12 cellular contexts compared by ENCODE assay signal in the genomic region with DNA sequence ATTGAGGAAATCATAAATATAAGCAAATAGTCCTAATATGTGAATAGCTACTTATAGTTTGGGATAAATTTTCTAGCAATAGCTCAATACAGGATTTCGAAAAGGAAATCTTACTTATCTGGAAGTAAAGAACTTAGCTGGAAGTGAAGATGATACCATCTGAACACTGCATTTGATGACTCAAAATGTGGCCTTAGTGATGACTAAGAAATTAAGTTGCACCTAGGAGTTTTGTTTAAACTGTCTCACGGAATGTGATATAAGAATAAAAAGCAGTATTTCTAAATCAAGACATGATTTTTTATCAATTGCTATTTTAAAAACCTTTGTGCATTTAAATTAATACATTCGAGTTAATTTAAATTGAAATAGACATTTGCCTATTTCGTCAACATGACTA.
DNase-seq lines count a peak whose midpoint lies in the region; ATAC-seq and TF ChIP-seq lines count a peak whose summit lies in the region.
"Had no signal": no experiment of that assay in that cellular context is flagged by ENCODE, and none has a peak within 500 bp of the region (broad histone marks: within the 10 kb centered on the region; RNA-seq: fewer than 3 reads in every experiment).

No MANE protein-coding gene starts in this region.

- peaks cover 31% of the 10 kb centered on the region for H3F3A ChIP-seq in GM23248 (ENCODE audit: insufficient read depth)

- 41 to 42% methylated on average over 4 of the region's 4 CpGs for WGBS in GM23248 (ENCODE audit: low coverage in 1 of 2, low lambda C conversion rate in 2 of 2, missing lambda C conversion rate in 2 of 2), 2 experiments

- no peak overlapping the region for H3K9ac ChIP-seq in GM23248

- H3K4me2 ChIP-seq in GM23248 (ENCODE audit: unreplicated experiment): no peak overlapping the region
- H3K4me2 ChIP-seq in OCI-LY7 (ENCODE audit: low read length): no peak overlapping the region

- in situ Hi-C loops in GM23248 (cut with MboI): no loop called here

- TF ChIP-seq CTCF in foreskin keratinocyte (conservative IDR thresholded peaks at IDR 0.05): no peak
- TF ChIP-seq CTCF in OCI-LY7 (conservative IDR thresholded peaks at IDR 0.05; ENCODE audit: low read length): no peak

- peak overlapping the region; percentile 51 for H3K27ac ChIP-seq in GM23248
- no peak overlapping the region for H3K27ac ChIP-seq in foreskin keratinocyte
- no peak overlapping the region for H3K27ac ChIP-seq in OCI-LY7 (ENCODE audit: low read depth, low read length, poor library complexity, severe bottlenecking)
- no peak overlapping the region for H3K27ac ChIP-seq in caudate nucleus (ENCODE audit: low read depth, low read length)
- H3K27ac ChIP-seq: thyroid gland had no signal

- H3K9me3 ChIP-seq in GM23248 (ENCODE audit: low read depth): no peaks in the 10 kb centered on the region
- H3K9me3 ChIP-seq in OCI-LY7 (ENCODE audit: low read length): no peaks in the 10 kb centered on the region
- H3K9me3 ChIP-seq: thyroid gland had no signal

- intact Hi-C loops in OCI-LY7 (cut with micrococcal nuclease; ENCODE audit: unreplicated experiment): no loop called here
- intact Hi-C loops in head of caudate nucleus (cut with DNase I): no loop called here

- H3K4me1 ChIP-seq in GM23248 (ENCODE audit: insufficient read depth) (peaks cover 34% of the 10 kb centered on the region), foreskin keratinocyte (peaks cover 16% of the 10 kb centered on the region), OCI-LY7 (ENCODE audit: insufficient read depth, low read length, poor library complexity, severe bottlenecking) (no peaks in the 10 kb centered on the region)
- H3K4me1 ChIP-seq: thyroid gland had no signal

- H3K27me3 ChIP-seq in GM23248 (replicated peaks; ENCODE audit: insufficient read depth) (no peaks in the 10 kb centered on the region), foreskin keratinocyte (no peaks in the 10 kb centered on the region)
- H3K27me3 ChIP-seq: thyroid gland had no signal

- no peaks in the 10 kb centered on the region for H4K20me1 ChIP-seq in GM23248 (ENCODE audit: insufficient read depth)
- no peaks in the 10 kb centered on the region for H4K20me1 ChIP-seq in OCI-LY7 (ENCODE audit: insufficient read depth, low read length)

- POLR2A ChIA-PET in OCI-LY7 (lab: Charles Lee): interaction anchor here (0.6 kb wide), 1 partner anchor 38 kb away, joined by 3 read pairs; no protein-coding TSS in a partner anchor

- CTCF ChIA-PET in OCI-LY7 (lab: Charles Lee; ENCODE audit: unreplicated experiment): no interaction called here

- no TSS peak for BruUV-seq in OCI-LY7 (replicated peaks; lab: Mats Ljungman, UMichigan)

- peaks cover 12% of the 10 kb centered on the region for H3K79me2 ChIP-seq in GM23248 (ENCODE audit: insufficient read depth)
- H3K79me2 ChIP-seq in OCI-LY7 (ENCODE audit: insufficient read depth, low read depth, low read length): no peaks in the 10 kb centered on the region

- no peak overlapping the region for H2AFZ ChIP-seq in GM23248
- H2AFZ ChIP-seq in OCI-LY7 (ENCODE audit: low read length): no peak overlapping the region

- H3K9me2 ChIP-seq in GM23248 (ENCODE audit: insufficient read depth) (no peaks in the 10 kb centered on the region), OCI-LY7 (ENCODE audit: insufficient read depth, low read length) (no peaks in the 10 kb centered on the region)

- H3K36me3 ChIP-seq in GM23248 (ENCODE audit: low read depth) (no peaks in the 10 kb centered on the region), OCI-LY7 (ENCODE audit: insufficient read depth, low read length) (no peaks in the 10 kb centered on the region)
- H3K36me3 ChIP-seq: thyroid gland had no signal

- H3K4me3 ChIP-seq in GM23248: no peak overlapping the region
- H3K4me3 ChIP-seq in OCI-LY7 (ENCODE audit: low read depth, low read length, poor library complexity, severe bottlenecking): no peak overlapping the region
- H3K4me3 ChIP-seq: thyroid gland had no signal

- ATAC-seq in foreskin keratinocyte (peak; percentile 75), HG02840 (IDR thresholded peaks at IDR 0.05; ENCODE audit: low FRiP score, unreplicated experiment) (no peak)

- peak; percentile 57 for DNase-seq in EL
- peak; percentile 87 for DNase-seq in GM23248
- peak; percentile 22 for DNase-seq in RKO (ENCODE audit: low spot score)
- DNase-seq in foreskin keratinocyte: peak in 1 of 2 donors; percentile 51
- no peak for DNase-seq in OCI-LY7 (ENCODE audit: low spot score)
- DNase-seq in head of caudate nucleus: no peak
- DNase-seq in caudate nucleus (lab: John Stamatoyannopoulos, UW): no peak
- DNase-seq: H7, hypothalamus, NCI-H1436, thyroid gland had no signal

Comparison
In these comparisons a context has a peak if more than half of its experiments do, and no peak if none do; other contexts are left out.
1. DNase-seq: peak in EL (single experiment), GM23248 (single experiment) and RKO (single experiment); none in OCI-LY7 (single experiment), head of caudate nucleus (0 of 42) and caudate nucleus (0 of 61).